ENCODE assay signal across 8 cellular contexts in genomic region chr7:91941450-91941849, GRCh38. TPM values are rescaled to one million over a fixed set of nuclear protein-coding genes. Genes with fewer than 3 reads are reported as not detected.
DNase-seq lines count a peak whose midpoint lies in the region; ATAC-seq lines count a peak whose summit lies in the region.

No MANE protein-coding gene starts in this region.

- H3K4me2 ChIP-seq in mesenchymal stem cell (ENCODE audit: low read length, poor library complexity, severe bottlenecking): peak overlapping the region; percentile 73

- H4K91ac ChIP-seq in mesenchymal stem cell (ENCODE audit: low read length): no peak overlapping the region

- H3K4me3 ChIP-seq in effector memory CD4-positive, alpha-beta T cell (ENCODE audit: insufficient read depth, low read depth, low read length, poor library complexity, severe bottlenecking): peak overlapping the region; percentile 88
- peak overlapping the region; percentile 92 to 94 for H3K4me3 ChIP-seq in mesenchymal stem cell (ENCODE audit: insufficient read depth in 1 of 2, low read depth in 1 of 2, low read length in 2 of 2)

- H3K27me3 ChIP-seq in effector memory CD4-positive, alpha-beta T cell (replicated peaks; ENCODE audit: control insufficient read depth, insufficient read depth, low read length, poor library complexity, severe bottlenecking): no peaks in the 10 kb centered on the region
- no peaks in the 10 kb centered on the region for H3K27me3 ChIP-seq in mesenchymal stem cell (ENCODE audit: control insufficient read depth in 1 of 2, insufficient read depth in 1 of 2, low read length in 2 of 2)

- H2BK5ac ChIP-seq in mesenchymal stem cell (ENCODE audit: low read depth, low read length, poor library complexity, severe bottlenecking): no peak overlapping the region

- peak overlapping the region; percentile 92 for H3K27ac ChIP-seq in effector memory CD4-positive, alpha-beta T cell (ENCODE audit: insufficient read depth, low read length, poor library complexity, severe bottlenecking)
- H3K27ac ChIP-seq in mesenchymal stem cell (ENCODE audit: low read length, poor library complexity, severe bottlenecking): peak overlapping the region; percentile 89

- ATAC-seq in HG02588 (IDR thresholded peaks at IDR 0.05; ENCODE audit: unreplicated experiment) (peak; percentile 35), HG02571 (IDR thresholded peaks at IDR 0.05; ENCODE audit: unreplicated experiment) (no peak)
- ATAC-seq in stimulated activated naive CD8-positive, alpha-beta T cell treated with anti-CD3 and anti-CD28 coated beads, Interleukin-15, amount 100 ng/mL, for 72 hours: peak; percentile 63

- no peak overlapping the region for H3K23ac ChIP-seq in mesenchymal stem cell (ENCODE audit: low read length in 2 of 2)

- intact Hi-C loops in activated CD4-positive, alpha-beta memory T cell treated with anti-CD3 and anti-CD28 coated beads for 36 hours (cut with micrococcal nuclease): loop anchor here (2.0 to 5.0 kb wide), 3 partner anchors 305 to 586 kb away; partner anchors contain the start of genes PEX1 and RBM48

- H3K9ac ChIP-seq in mesenchymal stem cell (ENCODE audit: low read length): peak overlapping the region; percentile 89

- no peak overlapping the region for H2AFZ ChIP-seq in mesenchymal stem cell (ENCODE audit: low read depth, low read length)

- WGBS in mesenchymal stem cell: 5% methylated on average over 4 of the region's 7 CpGs

- no peaks in the 10 kb centered on the region for H3K9me3 ChIP-seq in effector memory CD4-positive, alpha-beta T cell (ENCODE audit: control insufficient read depth, low read length)
- H3K9me3 ChIP-seq in mesenchymal stem cell (ENCODE audit: control insufficient read depth, low read length): no peaks in the 10 kb centered on the region

- no peak overlapping the region for H3K14ac ChIP-seq in mesenchymal stem cell (ENCODE audit: low read length in 2 of 2)

- H2BK120ac ChIP-seq in mesenchymal stem cell (ENCODE audit: low read depth, low read length): no peak overlapping the region

- peak overlapping the region; percentile 92 for H3K4me3 Mint-ChIP-seq in activated CD4-positive, alpha-beta memory T cell treated with anti-CD3 and anti-CD28 coated beads for 36 hours
- peak overlapping the region; percentile 91 to 98 for H3K4me3 Mint-ChIP-seq in stimulated activated naive CD8-positive, alpha-beta T cell treated with anti-CD3 and anti-CD28 coated beads, Interleukin-15, amount 100 ng/mL, for 72 hours

- H3K4me1 ChIP-seq in effector memory CD4-positive, alpha-beta T cell (ENCODE audit: control insufficient read depth, insufficient read depth, low read length, poor library complexity, severe bottlenecking): peaks cover 8% of the 10 kb centered on the region
- peaks cover 5% of the 10 kb centered on the region for H3K4me1 ChIP-seq in mesenchymal stem cell (ENCODE audit: control insufficient read depth, insufficient read depth, low read depth, low read length)

- POLR2A ChIA-PET in activated CD4-positive, alpha-beta memory T cell treated with anti-CD3 and anti-CD28 coated beads for 36 hours (lab: Charles Lee): no interaction called here

- no peak overlapping the region for H2BK12ac ChIP-seq in mesenchymal stem cell (ENCODE audit: low read length in 2 of 2)

- no peak overlapping the region for H2BK15ac ChIP-seq in mesenchymal stem cell (ENCODE audit: low read depth, poor library complexity, severe bottlenecking)

- H3K9me3 Mint-ChIP-seq in activated CD4-positive, alpha-beta memory T cell treated with anti-CD3 and anti-CD28 coated beads for 36 hours: no peaks in the 10 kb centered on the region
- no peaks in the 10 kb centered on the region for H3K9me3 Mint-ChIP-seq in stimulated activated naive CD8-positive, alpha-beta T cell treated with anti-CD3 and anti-CD28 coated beads, Interleukin-15, amount 100 ng/mL, for 72 hours

- peaks cover 1% of the 10 kb centered on the region for H3K27me3 Mint-ChIP-seq in activated CD4-positive, alpha-beta memory T cell treated with anti-CD3 and anti-CD28 coated beads for 36 hours
- no peaks in the 10 kb centered on the region for H3K27me3 Mint-ChIP-seq in stimulated activated naive CD8-positive, alpha-beta T cell treated with anti-CD3 and anti-CD28 coated beads, Interleukin-15, amount 100 ng/mL, for 72 hours

- H2AK5ac ChIP-seq in mesenchymal stem cell (ENCODE audit: low read length, severe bottlenecking): no peak overlapping the region

- peaks cover 40% of the 10 kb centered on the region for H3K4me1 Mint-ChIP-seq in activated CD4-positive, alpha-beta memory T cell treated with anti-CD3 and anti-CD28 coated beads for 36 hours (ENCODE audit: low read depth)
- peaks cover 30% of the 10 kb centered on the region for H3K4me1 Mint-ChIP-seq in stimulated activated naive CD8-positive, alpha-beta T cell treated with anti-CD3 and anti-CD28 coated beads, Interleukin-15, amount 100 ng/mL, for 72 hours

- H3K36me3 Mint-ChIP-seq in activated CD4-positive, alpha-beta memory T cell treated with anti-CD3 and anti-CD28 coated beads for 36 hours: peaks cover 4% of the 10 kb centered on the region

- H3K79me1 ChIP-seq in mesenchymal stem cell (replicated peaks; ENCODE audit: low read length, poor library complexity, severe bottlenecking): peaks cover 3% of the 10 kb centered on the region

- no peak overlapping the region for H4K8ac ChIP-seq in mesenchymal stem cell (ENCODE audit: low read length)

- DNase-seq in GDM1 (lab: John Stamatoyannopoulos, UW): peak; percentile 12
- DNase-seq in NCI-H345 (lab: John Stamatoyannopoulos, UW): peak; percentile 22
- peak; percentile 53 for DNase-seq in activated CD4-positive, alpha-beta memory T cell treated with anti-CD3 and anti-CD28 coated beads for 36 hours
- peak in 2 of 3 donors; percentile 9 to 10 for DNase-seq in effector memory CD4-positive, alpha-beta T cell
- peak; percentile 56 for DNase-seq in mesenchymal stem cell
- DNase-seq in stimulated activated naive CD8-positive, alpha-beta T cell treated with anti-CD3 and anti-CD28 coated beads, Interleukin-15, amount 100 ng/mL, for 72 hours: peak; percentile 33 to 46

- peak overlapping the region; percentile 86 for H3K27ac Mint-ChIP-seq in activated CD4-positive, alpha-beta memory T cell treated with anti-CD3 and anti-CD28 coated beads for 36 hours
- peak overlapping the region; percentile 97 to 100 for H3K27ac Mint-ChIP-seq in stimulated activated naive CD8-positive, alpha-beta T cell treated with anti-CD3 and anti-CD28 coated beads, Interleukin-15, amount 100 ng/mL, for 72 hours

- peak overlapping the region; percentile 19 to 67 for H3K18ac ChIP-seq in mesenchymal stem cell (ENCODE audit: low read depth in 1 of 2, low read length in 2 of 2)

- CTCF ChIA-PET in activated CD4-positive, alpha-beta memory T cell treated with anti-CD3 and anti-CD28 coated beads for 36 hours (lab: Charles Lee): interaction anchor here (0.9 to 2.3 kb wide), 5 partner anchors 12 to 506 kb away, joined by 3 to 12 read pairs (median 6); partner anchors contain the start of gene GATAD1

- H3K4ac ChIP-seq in mesenchymal stem cell (ENCODE audit: low read depth in 1 of 2, low read length in 2 of 2): peak overlapping the region; percentile 41 to 57

- no peaks in the 10 kb centered on the region for H3K36me3 ChIP-seq in effector memory CD4-positive, alpha-beta T cell (ENCODE audit: control insufficient read depth, insufficient read depth, low read length)
- peaks cover 0 to under 1% of the 10 kb centered on the region in 2 experiments for H3K36me3 ChIP-seq in mesenchymal stem cell (ENCODE audit: control insufficient read depth in 1 of 2, insufficient read depth in 2 of 2, low read depth in 1 of 2, low read length in 2 of 2)

RNA-seq across cellular contexts. Expression of gene AKAP9, which starts 0.8 kb away (rescaled TPM):
- total RNA-seq in activated CD4-positive, alpha-beta memory T cell treated with anti-CD3 and anti-CD28 coated beads for 36 hours: 10 to 100 TPM; 23.5 to 25.3 TPM
- 10.0 TPM for polyA plus RNA-seq in mesenchymal stem cell (2013, experiment 1 of 2)
- polyA plus RNA-seq in mesenchymal stem cell (2013, experiment 2 of 2): 9.1 TPM
